26 cellular contexts compared by ENCODE assay signal in genomic region chr5:178435321-178436238, GRCh38.
DNase-seq lines count a peak whose midpoint lies in the region; ATAC-seq and TF ChIP-seq lines count a peak whose summit lies in the region.
"Had no signal": no experiment of that assay in that cellular context is flagged by ENCODE, and none has a peak within 500 bp of the region (broad histone marks: within the 10 kb centered on the region; RNA-seq: fewer than 3 reads in every experiment).

No MANE protein-coding gene starts in this region.

- peaks cover 0 to 12% of the 10 kb centered on the region in 2 donors for H3K4me1 ChIP-seq in right atrium auricular region
- peaks cover 0 to 21% (median 3%) of the 10 kb centered on the region in 12 donors for H3K4me1 ChIP-seq in heart left ventricle
- no peaks in the 10 kb centered on the region for H3K4me1 ChIP-seq in psoas muscle
- H3K4me1 ChIP-seq: upper lobe of right lung had no signal

- ATAC-seq in heart left ventricle (no peak), psoas muscle (peak in 2 of 4 donors; percentile 26 to 33)
- ATAC-seq in stimulated activated naive B cell treated with anti-CD40 and anti-IgM and Interleukin-4, amounts not matched to agents 10 μg/mL and 1 μg/mL and 100 μg/mL, for 72 hours (replicated peaks), result no peak
- ATAC-seq: gastroesophageal sphincter; GM12878; PC-3; stimulated activated effector memory CD8-positive, alpha-beta T cell treated with anti-CD3 and anti-CD28 coated beads, Interleukin-12 subunit alpha, Interleukin-12 subunit beta, amount 100 ng/mL, for 72 hours had no signal

- no peak overlapping the region for H3K4me3 Mint-ChIP-seq in stimulated activated naive B cell treated with anti-CD40 and anti-IgM and Interleukin-4, amounts not matched to agents 10 μg/mL and 1 μg/mL and 100 μg/mL, for 72 hours
- H3K4me3 Mint-ChIP-seq: activated naive CD4-positive, alpha-beta T cell treated with anti-CD3 and anti-CD28 coated beads, Interleukin-2, amount 10 ng/mL, durations not matched to agents 7 days and 5 days; stimulated activated effector memory CD8-positive, alpha-beta T cell treated with anti-CD3 and anti-CD28 coated beads, Interleukin-12 subunit alpha, Interleukin-12 subunit beta, amount 100 ng/mL, for 72 hours had no signal

- H3K9me3 ChIP-seq in right atrium auricular region, result no peaks in the 10 kb centered on the region
- H3K9me3 ChIP-seq in heart left ventricle, result peaks cover 0 to 6% (median 0%) of the 10 kb centered on the region in 12 donors
- no peaks in the 10 kb centered on the region for H3K9me3 ChIP-seq in psoas muscle
- H3K9me3 ChIP-seq: upper lobe of right lung had no signal

- H3K4me1 Mint-ChIP-seq in stimulated activated naive B cell treated with anti-CD40 and anti-IgM and Interleukin-4, amounts not matched to agents 10 μg/mL and 1 μg/mL and 100 μg/mL, for 72 hours, result no peaks in the 10 kb centered on the region
- H3K4me1 Mint-ChIP-seq: activated naive CD4-positive, alpha-beta T cell treated with anti-CD3 and anti-CD28 coated beads, Interleukin-2, amount 10 ng/mL, durations not matched to agents 7 days and 5 days; stimulated activated effector memory CD8-positive, alpha-beta T cell treated with anti-CD3 and anti-CD28 coated beads, Interleukin-12 subunit alpha, Interleukin-12 subunit beta, amount 100 ng/mL, for 72 hours had no signal

- peak; percentile 54 for DNase-seq in right atrium auricular region (ENCODE audit: low spot score)
- DNase-seq in heart left ventricle, result no peak
- peak; percentile 81 for DNase-seq in left kidney (ENCODE audit: low read depth, low spot score)
- no peak for DNase-seq in psoas muscle
- no peak for DNase-seq in NAMALWA (ENCODE audit: low spot score)
- DNase-seq in NK-92 treated with Interleukin-12 subunit alpha and Interleukin-12 subunit beta, amount 100 ng/mL, for 24 hours (lab: John Stamatoyannopoulos, UW), result no peak
- no peak for DNase-seq in 8988T
- no peak for DNase-seq in stimulated activated naive B cell treated with anti-CD40 and anti-IgM and Interleukin-4, amounts not matched to agents 10 μg/mL and 1 μg/mL and 100 μg/mL, for 72 hours
- DNase-seq: activated naive CD4-positive, alpha-beta T cell treated with anti-CD3 and anti-CD28 coated beads, Interleukin-2, amount 10 ng/mL, durations not matched to agents 7 days and 5 days; brain microvascular endothelial cell; DMS153; GOT3; MM.1S; NCI-H1417; NCI-H2029; NCI-H526 treated with DMSO at 0.1 percent for 48 hours; PC-3; stimulated activated CD4-positive, alpha-beta T cell treated with anti-CD3 and anti-CD28 coated beads, Interleukin-4, amount 100 ng/mL, for 4 hours; T-helper 2 cell; upper lobe of right lung had no signal

- intact Hi-C loops in heart left ventricle (cut with DNase I), result loop anchor here in 2 of 10 donors (10.0 kb wide), 1 partner anchor 151 kb away; no protein-coding TSS in a partner anchor
- intact Hi-C loops in psoas muscle (cut with DNase I), result no loop called here

- H3K4me3 ChIP-seq in right atrium auricular region (no peak overlapping the region), heart left ventricle (peak overlapping the region in 1 of 12 donors; percentile 9), psoas muscle (peak overlapping the region; percentile 25)
- H3K4me3 ChIP-seq: gastroesophageal sphincter, GM12878, hepatocyte, K562, upper lobe of right lung had no signal

- H3K27ac ChIP-seq in right atrium auricular region, result no peak overlapping the region
- H3K27ac ChIP-seq in heart left ventricle, result peak overlapping the region in 5 of 12 donors; percentile 34 to 61 (median 54)
- H3K27ac ChIP-seq in psoas muscle, result no peak overlapping the region
- H3K27ac ChIP-seq: brain microvascular endothelial cell, hepatocyte, upper lobe of right lung had no signal

- H3K27me3 Mint-ChIP-seq in stimulated activated naive B cell treated with anti-CD40 and anti-IgM and Interleukin-4, amounts not matched to agents 10 μg/mL and 1 μg/mL and 100 μg/mL, for 72 hours, result peaks cover 4% of the 10 kb centered on the region in 2 donors

- TF ChIP-seq POLR2A in heart left ventricle (IDR thresholded peaks at IDR 0.05), result no peak

- peaks cover 3 to 5% of the 10 kb centered on the region in 2 donors for H3K9me3 Mint-ChIP-seq in stimulated activated naive B cell treated with anti-CD40 and anti-IgM and Interleukin-4, amounts not matched to agents 10 μg/mL and 1 μg/mL and 100 μg/mL, for 72 hours
- H3K9me3 Mint-ChIP-seq: activated naive CD4-positive, alpha-beta T cell treated with anti-CD3 and anti-CD28 coated beads, Interleukin-2, amount 10 ng/mL, durations not matched to agents 7 days and 5 days; stimulated activated effector memory CD8-positive, alpha-beta T cell treated with anti-CD3 and anti-CD28 coated beads, Interleukin-12 subunit alpha, Interleukin-12 subunit beta, amount 100 ng/mL, for 72 hours had no signal

- H3K36me3 ChIP-seq in right atrium auricular region, result no peaks in the 10 kb centered on the region
- H3K36me3 ChIP-seq in heart left ventricle, result no peaks in the 10 kb centered on the region
- H3K36me3 ChIP-seq in psoas muscle (ENCODE audit: insufficient read depth in 1 of 2, low read depth in 1 of 2), result no peaks in the 10 kb centered on the region
- H3K36me3 ChIP-seq: brain microvascular endothelial cell, gastroesophageal sphincter, upper lobe of right lung had no signal

- H3K27me3 ChIP-seq in right atrium auricular region, result no peaks in the 10 kb centered on the region
- H3K27me3 ChIP-seq in heart left ventricle, result no peaks in the 10 kb centered on the region
- peaks cover 0 to 3% (median 0%) of the 10 kb centered on the region in 3 donors for H3K27me3 ChIP-seq in psoas muscle (ENCODE audit: insufficient read depth in 3 of 3, low read length in 2 of 3)
- H3K27me3 ChIP-seq: brain microvascular endothelial cell, gastroesophageal sphincter, hepatocyte, upper lobe of right lung had no signal

- TF ChIP-seq CTCF in right atrium auricular region (IDR thresholded peaks at IDR 0.05) (no peak), heart left ventricle (IDR thresholded peaks at IDR 0.05) (no peak), psoas muscle (IDR thresholded peaks at IDR 0.05) (no peak)

- no peak overlapping the region for H3K27ac Mint-ChIP-seq in stimulated activated naive B cell treated with anti-CD40 and anti-IgM and Interleukin-4, amounts not matched to agents 10 μg/mL and 1 μg/mL and 100 μg/mL, for 72 hours
- H3K27ac Mint-ChIP-seq: activated naive CD4-positive, alpha-beta T cell treated with anti-CD3 and anti-CD28 coated beads, Interleukin-2, amount 10 ng/mL, durations not matched to agents 7 days and 5 days; progenitor cell of endocrine pancreas; stimulated activated effector memory CD8-positive, alpha-beta T cell treated with anti-CD3 and anti-CD28 coated beads, Interleukin-12 subunit alpha, Interleukin-12 subunit beta, amount 100 ng/mL, for 72 hours had no signal

- H3K36me3 Mint-ChIP-seq in stimulated activated naive B cell treated with anti-CD40 and anti-IgM and Interleukin-4, amounts not matched to agents 10 μg/mL and 1 μg/mL and 100 μg/mL, for 72 hours, result no peaks in the 10 kb centered on the region
- H3K36me3 Mint-ChIP-seq: activated naive CD4-positive, alpha-beta T cell treated with anti-CD3 and anti-CD28 coated beads, Interleukin-2, amount 10 ng/mL, durations not matched to agents 7 days and 5 days; stimulated activated effector memory CD8-positive, alpha-beta T cell treated with anti-CD3 and anti-CD28 coated beads, Interleukin-12 subunit alpha, Interleukin-12 subunit beta, amount 100 ng/mL, for 72 hours had no signal

- WGBS in heart left ventricle, 4 donors, result 77 to 88% (median 86%) methylated on average over 22 of the region's 22 CpGs
- WGBS in psoas muscle, 3 donors, result 84 to 86% (median 86%) methylated on average over 22 of the region's 22 CpGs

Comparison
In these comparisons a context has a peak if more than half of its experiments do, and no peak if none do; other contexts are left out.
1. DNase-seq: peak in right atrium auricular region (single experiment) and left kidney (single experiment); none in heart left ventricle (0 of 5), psoas muscle (0 of 2), NAMALWA (single experiment), NK-92 treated with Interleukin-12 subunit alpha and Interleukin-12 subunit beta, amount 100 ng/mL, for 24 hours (single experiment), 8988T (single experiment) and stimulated activated naive B cell treated with anti-CD40 and anti-IgM and Interleukin-4, amounts not matched to agents 10 μg/mL and 1 μg/mL and 100 μg/mL, for 72 hours (single experiment).